In genomic region chr21:14620152-14620551, GRCh38 we compare ENCODE assay signal across 14 cellular contexts.
A peak's percentile ranks its signal among the peaks of the same experiment; 100 is the strongest.
DNase-seq lines count a peak whose midpoint lies in the region; ATAC-seq, FAIRE-seq and TF ChIP-seq lines count a peak whose summit lies in the region.
"Had no signal": no experiment of that assay in that cellular context is flagged by ENCODE, and none has a peak within 500 bp of the region (broad histone marks: within the 10 kb centered on the region; RNA-seq: fewer than 3 reads in every experiment).

No MANE protein-coding gene starts in this region.

- ATAC-seq in GM21447 (IDR thresholded peaks at IDR 0.05; ENCODE audit: unreplicated experiment): peak; percentile 75

- TF ChIP-seq POLR2A in GM12891 (IDR thresholded peaks at IDR 0.05; ENCODE audit: low read depth, low read length) (no peak), esophagus squamous epithelium (IDR thresholded peaks at IDR 0.05) (no peak)

- intact Hi-C loops in esophagus squamous epithelium (cut with DNase I): no loop called here

- H3K4me1 Mint-ChIP-seq in immature natural killer cell: peaks cover 8 to 13% of the 10 kb centered on the region in 2 donors

- peaks cover 0 to 7% (median 0%) of the 10 kb centered on the region in 3 donors for H3K9me3 ChIP-seq in esophagus squamous epithelium

- H3K4me3 ChIP-seq in esophagus squamous epithelium: no peak overlapping the region

- H3K9me3 Mint-ChIP-seq in immature natural killer cell: peaks cover 0 to 10% (median 1%) of the 10 kb centered on the region in 6 donors

- no peaks in the 10 kb centered on the region for H3K27me3 ChIP-seq in esophagus squamous epithelium

- DNase-seq in GM12891 (ENCODE audit: insufficient read length, low spot score) (no peak), OCI-M1 (lab: John Stamatoyannopoulos, UW) (peak; percentile 60), immature natural killer cell (no peak), esophagus squamous epithelium (lab: John Stamatoyannopoulos, UW) (no peak), GM19238 (ENCODE audit: insufficient read length, low spot score) (no peak), ureter (ENCODE audit: low spot score) (no peak)
- DNase-seq: activated CD8-positive, alpha-beta memory T cell treated with anti-CD3 and anti-CD28 coated beads, Interleukin-2, amount 50 U/mL, for 4 hours; CD4-positive, alpha-beta T cell; NCI-H187; NCI-H69; SHP77 had no signal

- no peak overlapping the region for H3K27ac ChIP-seq in esophagus squamous epithelium

- peaks cover 0 to 4% (median 0%) of the 10 kb centered on the region in 3 donors for H3K4me1 ChIP-seq in esophagus squamous epithelium

- peaks cover 1 to 3% (median 2%) of the 10 kb centered on the region in 3 donors for H3K27me3 Mint-ChIP-seq in immature natural killer cell (ENCODE audit: low read depth in 3 of 3)
- H3K27me3 Mint-ChIP-seq: CD4-positive, alpha-beta T cell; IgD-negative memory B cell had no signal

- FAIRE-seq in GM12891 (lab: Jason Lieb, UNC): peak; percentile 80

- no peaks in the 10 kb centered on the region for H3K36me3 ChIP-seq in esophagus squamous epithelium

- no peak for TF ChIP-seq CTCF in esophagus squamous epithelium (IDR thresholded peaks at IDR 0.05)

- peaks cover 0 to 9% (median 4%) of the 10 kb centered on the region in 3 donors for H3K36me3 Mint-ChIP-seq in immature natural killer cell

- peak overlapping the region in 4 of 6 donors; percentile 0 to 59 (median 50) for H3K27ac Mint-ChIP-seq in immature natural killer cell
- H3K27ac Mint-ChIP-seq: CD4-positive, alpha-beta T cell; IgD-negative memory B cell; nephron had no signal

- 25 to 49% methylated on average over 2 of the region's 2 CpGs for WGBS in esophagus squamous epithelium, 2 donors

- H3K4me3 Mint-ChIP-seq in immature natural killer cell: no peak overlapping the region
- H3K4me3 Mint-ChIP-seq: CD4-positive, alpha-beta T cell; nephron had no signal

TF ChIP-seq in GM12891, 5 proteins besides CTCF, POLR2A, EP300 and RAD21:
- TF ChIP-seq SPI1 (IDR thresholded peaks at IDR 0.05; ENCODE audit: low read depth, low read length) (peak; percentile 69), POLR2AphosphoS5 (IDR thresholded peaks at IDR 0.05; ENCODE audit: low read depth, low read length) (no peak)
